Comparison of ENCODE assay signal across 25 cellular contexts in the genomic region with DNA sequence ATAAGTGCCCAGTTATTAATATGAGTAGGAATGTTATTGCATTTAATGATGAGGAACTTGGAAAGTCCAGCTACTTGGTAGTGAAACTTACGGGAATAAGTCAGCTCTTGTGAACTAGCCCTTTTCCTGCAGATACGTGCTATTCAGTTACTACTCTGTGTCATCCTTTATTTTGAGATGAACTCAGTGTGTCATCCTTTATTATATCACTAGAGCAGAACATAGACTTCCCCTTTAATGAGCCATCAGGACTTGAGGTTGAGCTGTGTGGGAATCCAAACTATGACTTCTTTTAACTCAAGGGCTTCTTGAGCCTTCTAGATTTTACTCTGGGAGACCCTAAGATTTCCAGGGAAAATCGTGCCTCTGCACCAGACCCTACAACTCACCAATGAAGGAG. TPM values are rescaled to one million over a fixed set of nuclear protein-coding genes. Genes with fewer than 3 reads are reported as not detected.
"Had no signal": no experiment of that assay in that cellular context is flagged by ENCODE, and none has a peak within 500 bp of the region (broad histone marks: within the 10 kb centered on the region; RNA-seq: fewer than 3 reads in every experiment).

No MANE protein-coding gene starts in this region.

- ATAC-seq: activated CD4-positive, CD25-positive, alpha-beta regulatory T cell treated with anti-CD3 and anti-CD28 coated beads, Interleukin-2, amount 50 U/mL, for 24 hours; activated CD8-positive, alpha-beta T cell treated with anti-CD3 and anti-CD28 coated beads, Interleukin-2, amount 10 ng/mL, durations not matched to agents 7 days and 5 days; left lobe of liver; naive thymus-derived CD4-positive, alpha-beta T cell had no signal

- H3K36me3 Mint-ChIP-seq: naive thymus-derived CD4-positive, alpha-beta T cell had no signal

- H3K9me3 ChIP-seq: esophagus muscularis mucosa, ovary, tibial artery had no signal

- H3K4me1 Mint-ChIP-seq: activated CD4-positive, alpha-beta T cell treated with anti-CD3 and anti-CD28 coated beads, Interleukin-2, amount 10 ng/mL, durations not matched to agents 7 days and 5 days had no signal

- H3K27ac Mint-ChIP-seq: activated CD4-positive, alpha-beta T cell treated with anti-CD3 and anti-CD28 coated beads, Interleukin-2, amount 10 ng/mL, durations not matched to agents 7 days and 5 days; activated CD8-positive, alpha-beta T cell treated with anti-CD3 and anti-CD28 coated beads, Interleukin-2, amount 10 ng/mL, durations not matched to agents 7 days and 5 days; activated T-cell treated with anti-CD3 and anti-CD28 coated beads, Interleukin-2, amount 50 U/mL, for 24 hours; activated T-helper 2 cell treated with anti-CD3 and anti-CD28 coated beads, Interferon-gamma antibody, Interleukin-2, Interleukin-4, amounts not matched to agents 10 μg/mL and 5 μg/mL and 100 μg/mL, durations not matched to agents 14 hours and 24 hours and 36 hours; dendritic cell treated with granulocyte-macrophage colony-stimulating factor and Interleukin-4, amounts not matched to agents 40 ng/mL and 50 ng/mL, for 4 days; naive thymus-derived CD4-positive, alpha-beta T cell; T-helper 1 cell treated with Interleukin-12 subunit alpha and Interleukin-12 subunit beta and Interleukin-4 antibody, amounts not matched to agents 30 μg/mL and 1 μg/mL, for 36 hours had no signal

- H3K9me3 Mint-ChIP-seq: activated CD4-positive, alpha-beta T cell treated with anti-CD3 and anti-CD28 coated beads, Interleukin-2, amount 10 ng/mL, durations not matched to agents 7 days and 5 days; activated T-cell treated with anti-CD3 and anti-CD28 coated beads, Interleukin-2, amount 50 U/mL, for 24 hours; activated T-helper 2 cell treated with anti-CD3 and anti-CD28 coated beads, Interferon-gamma antibody, Interleukin-2, Interleukin-4, amounts not matched to agents 10 μg/mL and 5 μg/mL and 100 μg/mL, durations not matched to agents 14 hours and 24 hours and 36 hours; dendritic cell treated with granulocyte-macrophage colony-stimulating factor and Interleukin-4, amounts not matched to agents 40 ng/mL and 50 ng/mL, for 4 days; T-helper 1 cell treated with Interleukin-12 subunit alpha and Interleukin-12 subunit beta and Interleukin-4 antibody, amounts not matched to agents 30 μg/mL and 1 μg/mL, for 36 hours had no signal

- H3K27me3 ChIP-seq: ovary, tibial artery had no signal

- H3K36me3 ChIP-seq: ovary had no signal

- FAIRE-seq: endothelial cell of umbilical vein, urothelium cell line had no signal

- DNase-seq: activated CD4-positive, alpha-beta T cell treated with anti-CD3 and anti-CD28 coated beads, Interleukin-2, amount 10 ng/mL, durations not matched to agents 7 days and 5 days; activated CD8-positive, alpha-beta T cell treated with anti-CD3 and anti-CD28 coated beads, Interleukin-2, amount 10 ng/mL, durations not matched to agents 7 days and 5 days; activated naive CD4-positive, alpha-beta T cell treated with Interleukin-2 at 50 U/mL for 16 hours; activated T-cell treated with anti-CD3 and anti-CD28 coated beads, Interleukin-2, amount 50 U/mL, for 24 hours; anterior cingulate cortex; cerebellar nuclear complex; effector CD8-positive, alpha-beta T cell; hippocampal formation; mammary epithelial cell; naive thymus-derived CD4-positive, alpha-beta T cell; ovary; stimulated activated CD4-positive, alpha-beta T cell treated with anti-CD3 and anti-CD28 coated beads, Interleukin-2, amount 100 ng/mL, for 24 hours; stimulated activated naive CD4-positive, alpha-beta T cell treated with Interleukin-2 at 50 U/mL for 16 hours; tibial artery had no signal

- H3K27ac ChIP-seq: esophagus muscularis mucosa, ovary had no signal

- H3K4me3 Mint-ChIP-seq: activated CD4-positive, alpha-beta T cell treated with anti-CD3 and anti-CD28 coated beads, Interleukin-2, amount 10 ng/mL, durations not matched to agents 7 days and 5 days; activated CD8-positive, alpha-beta T cell treated with anti-CD3 and anti-CD28 coated beads, Interleukin-2, amount 10 ng/mL, durations not matched to agents 7 days and 5 days; activated T-cell treated with anti-CD3 and anti-CD28 coated beads, Interleukin-2, amount 50 U/mL, for 24 hours; dendritic cell treated with granulocyte-macrophage colony-stimulating factor and Interleukin-4, amounts not matched to agents 40 ng/mL and 50 ng/mL, for 4 days; naive thymus-derived CD4-positive, alpha-beta T cell; T-helper 1 cell treated with Interleukin-12 subunit alpha and Interleukin-12 subunit beta and Interleukin-4 antibody, amounts not matched to agents 30 μg/mL and 1 μg/mL, for 36 hours had no signal

- H3K4me3 ChIP-seq: esophagus muscularis mucosa, ovary had no signal

RNA-seq across cellular contexts. Expression of a gene that starts 3.6 kb away (rescaled TPM):
- total RNA-seq: activated CD4-positive, alpha-beta T cell treated with anti-CD3 and anti-CD28 coated beads, Interleukin-2, amount 10 ng/mL, durations not matched to agents 7 days and 5 days; activated CD8-positive, alpha-beta T cell treated with anti-CD3 and anti-CD28 coated beads, Interleukin-2, amount 10 ng/mL, durations not matched to agents 7 days and 5 days; activated T-helper 2 cell treated with anti-CD3 and anti-CD28 coated beads, Interferon-gamma antibody, Interleukin-2, Interleukin-4, amounts not matched to agents 10 μg/mL and 5 μg/mL and 100 μg/mL, durations not matched to agents 14 hours and 24 hours and 36 hours; endothelial cell of umbilical vein; left lobe of liver; mammary epithelial cell; mononuclear cell; naive thymus-derived CD4-positive, alpha-beta T cell had no signal
- polyA plus RNA-seq: naive thymus-derived CD4-positive, alpha-beta T cell had no signal

RNA-seq across cellular contexts. Expression of a gene that starts 36.9 kb away (rescaled TPM):
- total RNA-seq: activated CD4-positive, alpha-beta T cell treated with anti-CD3 and anti-CD28 coated beads, Interleukin-2, amount 10 ng/mL, durations not matched to agents 7 days and 5 days; activated CD8-positive, alpha-beta T cell treated with anti-CD3 and anti-CD28 coated beads, Interleukin-2, amount 10 ng/mL, durations not matched to agents 7 days and 5 days; activated T-helper 2 cell treated with anti-CD3 and anti-CD28 coated beads, Interferon-gamma antibody, Interleukin-2, Interleukin-4, amounts not matched to agents 10 μg/mL and 5 μg/mL and 100 μg/mL, durations not matched to agents 14 hours and 24 hours and 36 hours; endothelial cell of umbilical vein; esophagus muscularis mucosa; left lobe of liver; mammary epithelial cell; mononuclear cell; naive thymus-derived CD4-positive, alpha-beta T cell; ovary; skeletal muscle tissue; subcutaneous adipose tissue had no signal
- polyA plus RNA-seq: endothelial cell of umbilical vein; mammary epithelial cell; naive thymus-derived CD4-positive, alpha-beta T cell; ovary had no signal
